In genomic region chr22:29110946-29111345, GRCh38 we compare ENCODE assay signal across 2 cellular contexts.
TF ChIP-seq lines count a peak whose summit lies in the region.

No MANE protein-coding gene starts in this region.

TF ChIP-seq in HEK293, 187 proteins besides CTCF, POLR2A, EP300 and RAD21 (continued from another document):
- peak; percentile 94 for TF ChIP-seq ZNF121 (tag by site-specific recombination; IDR thresholded peaks at IDR 0.05)

TF ChIP-seq in K562, 482 proteins besides CTCF, POLR2A, EP300 and RAD21:
- TF ChIP-seq ZNF668 (CRISPR knock-in tag; IDR thresholded peaks at IDR 0.05): no peak
- peak; percentile 88 for TF ChIP-seq ZNF121 (CRISPR knock-in tag; conservative IDR thresholded peaks at IDR 0.05)
